ENCODE assay signal across 16 cellular contexts in the genomic region with DNA sequence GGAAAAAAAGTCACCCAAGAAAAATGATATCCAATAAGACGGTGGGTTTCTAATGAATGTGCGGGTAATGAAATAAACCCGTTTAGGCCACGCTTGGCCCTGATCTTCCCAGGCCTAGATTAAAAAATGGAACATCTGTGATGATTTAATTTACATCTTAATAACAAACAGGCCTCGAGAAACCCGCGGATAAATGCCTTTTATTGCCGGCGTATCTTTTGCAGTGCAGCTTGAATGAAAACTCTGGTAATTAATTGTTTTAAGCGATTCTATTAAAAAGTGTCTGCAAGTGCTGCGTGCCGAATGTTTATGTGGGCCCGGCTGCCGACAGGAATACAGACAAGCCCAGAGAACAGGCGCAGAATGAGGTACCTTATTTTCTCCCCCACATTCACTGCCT.
DNase-seq lines count a peak whose midpoint lies in the region; ATAC-seq and TF ChIP-seq lines count a peak whose summit lies in the region.
"Had no signal": no experiment of that assay in that cellular context is flagged by ENCODE, and none has a peak within 500 bp of the region (broad histone marks: within the 10 kb centered on the region; RNA-seq: fewer than 3 reads in every experiment).

No MANE protein-coding gene starts in this region.

- DNase-seq in DMS 273 (lab: John Stamatoyannopoulos, UW; ENCODE audit: unreplicated experiment) (peak; percentile 15), DMS 273 treated with DMSO at 0.1 percent for 48 hours (lab: John Stamatoyannopoulos, UW) (no peak), SK-N-DZ (ENCODE audit: low spot score) (peak; percentile 9), islet precursor cell (peak; percentile 1), type B pancreatic cell (ENCODE audit: extremely low spot score, unreplicated experiment) (peak; percentile 16), OCI-M1 (lab: John Stamatoyannopoulos, UW) (no peak), GM03348 (ENCODE audit: low spot score) (no peak)
- DNase-seq: CD8-positive, alpha-beta memory T cell; DMS79; NCI-H1092 treated with DMSO at 0.1 percent for 48 hours; NCI-H146; NCI-H2171 treated with DMSO at 0.1 percent for 48 hours; NCI-H446; PC-9; SIG-M5 had no signal

- peaks cover 21% of the 10 kb centered on the region for H3K4me1 Mint-ChIP-seq in type B pancreatic cell (ENCODE audit: unreplicated experiment)
- H3K4me1 Mint-ChIP-seq: CD8-positive, alpha-beta memory T cell had no signal

- H3K4me3 Mint-ChIP-seq in type B pancreatic cell = no peak overlapping the region
- H3K4me3 Mint-ChIP-seq: CD8-positive, alpha-beta memory T cell had no signal

- H3K27me3 Mint-ChIP-seq in type B pancreatic cell = peaks cover 13% of the 10 kb centered on the region

- no peak for ATAC-seq in GM18867 (IDR thresholded peaks at IDR 0.05; ENCODE audit: unreplicated experiment)

- no peaks in the 10 kb centered on the region for H3K36me3 Mint-ChIP-seq in type B pancreatic cell
- H3K36me3 Mint-ChIP-seq: CD8-positive, alpha-beta memory T cell had no signal

- H3K27ac Mint-ChIP-seq in type B pancreatic cell = no peak overlapping the region
- H3K27ac Mint-ChIP-seq: CD8-positive, alpha-beta memory T cell had no signal

- no peak for TF ChIP-seq CTCF in type B pancreatic cell (conservative IDR thresholded peaks at IDR 0.05)

- H3K9me3 Mint-ChIP-seq in type B pancreatic cell = no peaks in the 10 kb centered on the region
- H3K9me3 Mint-ChIP-seq: CD8-positive, alpha-beta memory T cell had no signal

Comparison
In these comparisons a context has a peak if more than half of its experiments do, and no peak if none do; other contexts are left out.
1. DNase-seq: peak in DMS 273 (single experiment), SK-N-DZ (single experiment), islet precursor cell (single experiment) and type B pancreatic cell (single experiment); none in DMS 273 treated with DMSO at 0.1 percent for 48 hours (single experiment), OCI-M1 (single experiment) and GM03348 (single experiment).